8 cellular contexts compared by ENCODE assay signal in genomic region chr9:128218518-128219389, GRCh38. TPM values are rescaled to one million over a fixed set of nuclear protein-coding genes. Genes with fewer than 3 reads are reported as not detected.
A peak's percentile ranks its signal among the peaks of the same experiment; 100 is the strongest.
DNase-seq lines count a peak whose midpoint lies in the region; ATAC-seq, FAIRE-seq and TF ChIP-seq lines count a peak whose summit lies in the region.

No MANE protein-coding gene starts in this region.

- H3K36me3 ChIP-seq in MM.1S (replicated peaks; ENCODE audit: insufficient read depth, low read length) (no peaks in the 10 kb centered on the region), mammary epithelial cell (ENCODE audit: insufficient read depth, low read length) (no peaks in the 10 kb centered on the region), smooth muscle cell (ENCODE audit: low read depth) (no peaks in the 10 kb centered on the region)

- ATAC-seq in GM21619 (IDR thresholded peaks at IDR 0.05; ENCODE audit: unreplicated experiment) (peak; percentile 84), WTC11 (peak; percentile 97)

- H2AFZ ChIP-seq in MM.1S (ENCODE audit: low read length), result peak overlapping the region; percentile 84
- H2AFZ ChIP-seq in mammary epithelial cell (ENCODE audit: low read depth, low read length), result peak overlapping the region; percentile 83
- H2AFZ ChIP-seq in smooth muscle cell (ENCODE audit: low read depth), result no peak overlapping the region

- H3K4me1 Mint-ChIP-seq in WTC11, result peaks cover 12% of the 10 kb centered on the region
- H3K4me1 Mint-ChIP-seq in immature natural killer cell, result peaks cover 12 to 15% of the 10 kb centered on the region in 2 donors

- TF ChIP-seq CTCF in MM.1S (IDR thresholded peaks at IDR 0.05; ENCODE audit: low read length), result no peak
- no peak for TF ChIP-seq CTCF in WTC11 (IDR thresholded peaks at IDR 0.05)
- TF ChIP-seq CTCF in mammary epithelial cell (conservative IDR thresholded peaks at IDR 0.05 in 1 of 2, IDR thresholded peaks at IDR 0.05 in 1 of 2; ENCODE audit: extremely low read depth in 1 of 2, insufficient read depth in 1 of 2, low read depth in 1 of 2, low read length in 2 of 2), result no peak
- no peak for TF ChIP-seq CTCF in smooth muscle cell (IDR thresholded peaks at IDR 0.05; ENCODE audit: borderline replicate concordance, insufficient read depth, poor library complexity, severe bottlenecking)

- DNase-seq in D341Med (ENCODE audit: low spot score) (peak; percentile 70), MM.1S (peak; percentile 96), WTC11 (ENCODE audit: low spot score) (peak; percentile 99), mammary epithelial cell (peak; percentile 93), immature natural killer cell (peak; percentile 84 to 87 (median 84)), smooth muscle cell (lab: John Stamatoyannopoulos, UW; ENCODE audit: unreplicated experiment) (peak; percentile 52), HTR-8/SVneo (ENCODE audit: insufficient read length, low spot score) (no peak)

- H3F3A ChIP-seq in MM.1S (ENCODE audit: insufficient read depth, low read length) (no peaks in the 10 kb centered on the region), smooth muscle cell (ENCODE audit: low read depth) (peaks cover 4% of the 10 kb centered on the region)

- no peak for FAIRE-seq in HTR-8/SVneo (lab: Jason Lieb, UNC)

- intact Hi-C loops in mammary epithelial cell (cut with micrococcal nuclease), result loop anchor here (1.0 to 5.0 kb wide), 2 partner anchors 15 to 34 kb away; partner anchors contain the start of gene DNM1

- peak overlapping the region; percentile 97 for H3K27ac Mint-ChIP-seq in WTC11
- H3K27ac Mint-ChIP-seq in immature natural killer cell, result peak overlapping the region; percentile 3 to 79 (median 56)

- dilution Hi-C loops in mammary epithelial cell (cut with HindIII; ENCODE audit: low sequenced_read_pairs), result no loop called here

- H3K27me3 ChIP-seq in MM.1S (replicated peaks; ENCODE audit: insufficient read depth, low read length) (peaks cover 35% of the 10 kb centered on the region), mammary epithelial cell (ENCODE audit: insufficient read depth, low read length) (no peaks in the 10 kb centered on the region), smooth muscle cell (ENCODE audit: low read depth) (no peaks in the 10 kb centered on the region)

- BruUV-seq in mammary epithelial cell (replicated peaks; lab: Mats Ljungman, UMichigan), result TSS peak; percentile 62

- POLR2A ChIA-PET in WTC11 (lab: Charles Lee), result interaction anchor here (0.7 to 1.2 kb wide), 4 partner anchors 13 to 302 kb away, joined by 3 to 5 read pairs (median 4); partner anchors contain the start of gene ST6GALNAC4

- H4K20me1 ChIP-seq in MM.1S (ENCODE audit: insufficient read depth, low read length) (no peaks in the 10 kb centered on the region), mammary epithelial cell (ENCODE audit: insufficient read depth, low read length) (no peaks in the 10 kb centered on the region), smooth muscle cell (ENCODE audit: low read depth) (peaks cover 12% of the 10 kb centered on the region)

- in situ Hi-C loops in mammary epithelial cell (cut with MboI; ENCODE audit: low sequenced_read_pairs in 2 of 2), result no loop called here

- H3K36me3 Mint-ChIP-seq in WTC11 (peaks cover 24% of the 10 kb centered on the region), immature natural killer cell (no peaks in the 10 kb centered on the region)

- no peaks in the 10 kb centered on the region for H3K9me2 ChIP-seq in MM.1S (replicated peaks; ENCODE audit: insufficient read depth, low read length)

- H3K27ac ChIP-seq in MM.1S (ENCODE audit: low read length) (no peak overlapping the region), mammary epithelial cell (ENCODE audit: insufficient read depth, low read depth, low read length) (no peak overlapping the region), smooth muscle cell (ENCODE audit: low read depth) (no peak overlapping the region)

- H3K9me3 Mint-ChIP-seq in WTC11 (no peaks in the 10 kb centered on the region), immature natural killer cell (no peaks in the 10 kb centered on the region)

- peaks cover 4% of the 10 kb centered on the region; the same call in 1 of the 2 replicates for H3K4me1 ChIP-seq in MM.1S (ENCODE audit: low read length)
- H3K4me1 ChIP-seq in mammary epithelial cell (ENCODE audit: insufficient read depth, low read length), result peaks cover 15% of the 10 kb centered on the region
- H3K4me1 ChIP-seq in smooth muscle cell (ENCODE audit: low read depth), result peaks cover 6% of the 10 kb centered on the region

- H3K79me2 ChIP-seq in MM.1S (ENCODE audit: low read length), result no peaks in the 10 kb centered on the region
- no peaks in the 10 kb centered on the region for H3K79me2 ChIP-seq in mammary epithelial cell (ENCODE audit: insufficient read depth, low read length)
- H3K79me2 ChIP-seq in smooth muscle cell (ENCODE audit: low read depth), result no peaks in the 10 kb centered on the region

- 36% methylated on average over 27 of the region's 47 CpGs for WGBS in mammary epithelial cell (ENCODE audit: low coverage, missing lambda C conversion rate)
- 42% methylated on average over 47 of the region's 47 CpGs for WGBS in smooth muscle cell (ENCODE audit: low lambda C conversion rate)

- peak overlapping the region; percentile 75 for H3K4me3 Mint-ChIP-seq in WTC11
- H3K4me3 Mint-ChIP-seq in immature natural killer cell, result peak overlapping the region; percentile 74 to 86 (median 81)

- H3K9me3 ChIP-seq in MM.1S (replicated peaks; ENCODE audit: insufficient read depth, low read length), result no peaks in the 10 kb centered on the region
- no peaks in the 10 kb centered on the region for H3K9me3 ChIP-seq in mammary epithelial cell (replicated peaks; ENCODE audit: insufficient read depth, low read length)
- H3K9me3 ChIP-seq in smooth muscle cell (replicated peaks; ENCODE audit: low read depth), result no peaks in the 10 kb centered on the region

- H3K27me3 Mint-ChIP-seq in WTC11 (ENCODE audit: low read depth) (peaks cover 4% of the 10 kb centered on the region; the same call in 1 of the 2 replicates), immature natural killer cell (ENCODE audit: low read depth in 3 of 3) (no peaks in the 10 kb centered on the region)

- H3K4me2 ChIP-seq in MM.1S (ENCODE audit: low read depth, low read length) (peak overlapping the region; percentile 84), mammary epithelial cell (ENCODE audit: insufficient read depth, low read depth, low read length) (peak overlapping the region; percentile 67), smooth muscle cell (peak overlapping the region; percentile 78)

- CTCF ChIA-PET in WTC11 (lab: Charles Lee) (interaction anchor here (0.6 to 2.7 kb wide), 22 partner anchors 11 to 220 kb away, joined by 3 to 23 read pairs (median 4); partner anchors contain the start of genes BBLN, CIZ1, DNM1 and GOLGA2), mammary epithelial cell (lab: Charles Lee; ENCODE audit: low non-redundant PET) (interaction anchor here (0.5 to 0.7 kb wide), 3 partner anchors 25 to 809 kb away, joined by 3 to 5 read pairs (median 4); partner anchors contain the start of gene SH3GLB2)

- peak overlapping the region; percentile 9; the same call in 1 of the 2 replicates for H3K9ac ChIP-seq in MM.1S (ENCODE audit: low read length)
- H3K9ac ChIP-seq in mammary epithelial cell (ENCODE audit: insufficient read depth, low read length), result no peak overlapping the region
- no peak overlapping the region for H3K9ac ChIP-seq in smooth muscle cell (ENCODE audit: low read depth)

- H3K4me3 ChIP-seq in MM.1S (ENCODE audit: low read length) (peak overlapping the region; percentile 62), mammary epithelial cell (replicated peaks in 1 of 3; ENCODE audit: insufficient read depth in 1 of 3, low read depth in 2 of 3, low read length in 3 of 3) (peak overlapping the region in 1 of 3 experiments; percentile 18), smooth muscle cell (peak overlapping the region; percentile 28)

RNA-seq across cellular contexts. Expression of gene DNM1, which starts 15.6 kb away (rescaled TPM):
- total RNA-seq in WTC11 (2021), result 79.0 to 105 TPM (median 92.4 TPM) in 3 replicates
- 1 to 10 TPM in 1 of 2 donors, under 1 TPM in 1; 0.67 to 3.2 TPM for total RNA-seq in mammary epithelial cell
- 0.50 TPM for polyA plus RNA-seq in mammary epithelial cell
- polyA minus RNA-seq in mammary epithelial cell, result not detected
- polyA plus RNA-seq in immature natural killer cell, result under 1 TPM in 2 of 3 donors, not detected in 1; 0.32 to 0.47 TPM
- 25.3 and 29.7 TPM in 2 replicates for total RNA-seq in smooth muscle cell
- 48.9 and 50.7 TPM in 2 replicates for polyA plus RNA-seq in smooth muscle cell

RNA-seq across cellular contexts. Expression of gene CIZ1, which starts 27.4 kb away (rescaled TPM):
- total RNA-seq in WTC11 (2021) (86.1 to 90.6 TPM (median 90.2 TPM) in 3 replicates), mammary epithelial cell (100 to 1,000 TPM in 1 of 2 donors, 10 to 100 TPM in 1; 36.0 to 109 TPM), smooth muscle cell (23.5 and 24.2 TPM in 2 replicates)
- polyA plus RNA-seq in mammary epithelial cell (25.5 TPM), immature natural killer cell (10 to 100 TPM in 1 of 3 donors, 1 to 10 TPM in 2; 4.4 to 36.4 (median 9.1) TPM), smooth muscle cell (81.1 and 84.0 TPM in 2 replicates)
- polyA minus RNA-seq in mammary epithelial cell, result 130 TPM

RNA-seq across cellular contexts. Expression of gene GOLGA2, which starts 57.1 kb away (rescaled TPM):
- total RNA-seq in WTC11 (2021), result 54.7 to 66.3 TPM (median 58.8 TPM) in 3 replicates
- 10 to 100 TPM; 42.2 to 76.7 TPM for total RNA-seq in mammary epithelial cell
- 36.5 TPM for polyA plus RNA-seq in mammary epithelial cell
- 112 TPM for polyA minus RNA-seq in mammary epithelial cell
- 10 to 100 TPM in 1 of 3 donors, 1 to 10 TPM in 2; 4.3 to 11.7 (median 4.9) TPM for polyA plus RNA-seq in immature natural killer cell
- 99.5 and 101 TPM in 2 replicates for total RNA-seq in smooth muscle cell
- 55.4 and 70.1 TPM in 2 replicates for polyA plus RNA-seq in smooth muscle cell

RNA-seq across cellular contexts. Expression of gene SWI5, which starts 57.3 kb away (rescaled TPM):
- total RNA-seq in WTC11 (2021), result 26.2 to 32.0 TPM (median 31.7 TPM) in 3 replicates
- total RNA-seq in mammary epithelial cell, result 10 to 100 TPM; 13.5 to 26.3 TPM
- polyA plus RNA-seq in mammary epithelial cell, result 43.8 TPM
- polyA minus RNA-seq in mammary epithelial cell, result 5.2 TPM
- 10 to 100 TPM; 20.9 to 23.3 (median 21.5) TPM for polyA plus RNA-seq in immature natural killer cell
- 41.0 and 47.1 TPM in 2 replicates for total RNA-seq in smooth muscle cell
- polyA plus RNA-seq in smooth muscle cell, result 71.1 and 77.2 TPM in 2 replicates

RNA-seq across cellular contexts. Expression of gene BBLN, which starts 58.7 kb away (rescaled TPM):
- total RNA-seq in WTC11 (2021), result 77.1 to 86.9 TPM (median 86.6 TPM) in 3 replicates
- 10 to 100 TPM; 56.9 to 63.3 TPM for total RNA-seq in mammary epithelial cell
- polyA plus RNA-seq in mammary epithelial cell, result 58.9 TPM
- 11.0 TPM for polyA minus RNA-seq in mammary epithelial cell
- 100 to 1,000 TPM; 115 to 194 (median 182) TPM for polyA plus RNA-seq in immature natural killer cell
- total RNA-seq in smooth muscle cell, result 209 and 229 TPM in 2 replicates
- 119 and 133 TPM in 2 replicates for polyA plus RNA-seq in smooth muscle cell
